ENCODE assay signal across 15 cellular contexts in genomic region chr5:67092447-67093023, GRCh38.
DNase-seq lines count a peak whose midpoint lies in the region; ATAC-seq and TF ChIP-seq lines count a peak whose summit lies in the region.
"Had no signal": no experiment of that assay in that cellular context is flagged by ENCODE, and none has a peak within 500 bp of the region (broad histone marks: within the 10 kb centered on the region; RNA-seq: fewer than 3 reads in every experiment).

No MANE protein-coding gene starts in this region.

- no peak overlapping the region for H3K4me3 Mint-ChIP-seq in stimulated activated naive CD8-positive, alpha-beta T cell treated with anti-CD3 and anti-CD28 coated beads, Interleukin-15, amount 100 ng/mL, for 72 hours
- H3K4me3 Mint-ChIP-seq: central memory CD8-positive, alpha-beta T cell; T-helper 17 cell had no signal

- H3K27me3 Mint-ChIP-seq in stimulated activated naive CD8-positive, alpha-beta T cell treated with anti-CD3 and anti-CD28 coated beads, Interleukin-15, amount 100 ng/mL, for 72 hours, result no peaks in the 10 kb centered on the region
- H3K27me3 Mint-ChIP-seq: central memory CD8-positive, alpha-beta T cell; T-helper 17 cell had no signal

- H3K27ac ChIP-seq in gastroesophageal sphincter, result peak overlapping the region; percentile 67 to 74 (median 72)
- H3K27ac ChIP-seq: right lobe of liver had no signal

- DNase-seq in AG08396 (ENCODE audit: low spot score), result peak; percentile 7
- DNase-seq in astrocyte of the cerebellum (ENCODE audit: low read depth), result peak; percentile 34
- DNase-seq in renal cortical epithelial cell (ENCODE audit: low read depth), result peak; percentile 24
- DNase-seq in A172 (ENCODE audit: low spot score), result no peak
- DNase-seq in iPS-NIHi11 (ENCODE audit: low spot score), result no peak
- no peak for DNase-seq in stimulated activated naive CD8-positive, alpha-beta T cell treated with anti-CD3 and anti-CD28 coated beads, Interleukin-15, amount 100 ng/mL, for 72 hours
- DNase-seq in activated CD4-positive, alpha-beta T cell treated with anti-CD3 and anti-CD28 coated beads for 48 hours, result no peak
- DNase-seq: activated CD4-positive, alpha-beta T cell treated with anti-CD3 and anti-CD28 coated beads, Interleukin-2, amount 50 U/mL, for 4 hours; activated effector memory CD4-positive, alpha-beta T cell treated with Interleukin-2 at 50 U/mL for 16 hours; NCI-H2081 treated with DMSO at 0.1 percent for 48 hours; OCI-M1; right lobe of liver; T-helper 17 cell had no signal

- TF ChIP-seq POLR2A in gastroesophageal sphincter (IDR thresholded peaks at IDR 0.05), result no peak

- peaks cover 0 to 6% of the 10 kb centered on the region in 2 donors for H3K36me3 ChIP-seq in gastroesophageal sphincter
- H3K36me3 ChIP-seq: right lobe of liver had no signal

- WGBS in gastroesophageal sphincter (ENCODE audit: low coverage in 1 of 2), 2 donors, result 0 to 9% methylated on average over 2 of the region's 2 CpGs

- TF ChIP-seq CTCF in astrocyte of the cerebellum (IDR thresholded peaks at IDR 0.05; ENCODE audit: low read depth, low read length, missing control alignments) (no peak), gastroesophageal sphincter (IDR thresholded peaks at IDR 0.05) (peak in 2 of 4 experiments; percentile 14 to 18)

- in situ Hi-C loops in astrocyte of the cerebellum (cut with HindIII; ENCODE audit: low sequenced_read_pairs), result no loop called here

- no peak overlapping the region for H3K27ac Mint-ChIP-seq in stimulated activated naive CD8-positive, alpha-beta T cell treated with anti-CD3 and anti-CD28 coated beads, Interleukin-15, amount 100 ng/mL, for 72 hours
- H3K27ac Mint-ChIP-seq: T-helper 17 cell had no signal

- H3K9me3 ChIP-seq in gastroesophageal sphincter, result no peaks in the 10 kb centered on the region
- H3K9me3 ChIP-seq: right lobe of liver had no signal

- H3K4me1 ChIP-seq in gastroesophageal sphincter, result peaks cover 16 to 72% (median 20%) of the 10 kb centered on the region in 3 donors

- H3K9me3 Mint-ChIP-seq in stimulated activated naive CD8-positive, alpha-beta T cell treated with anti-CD3 and anti-CD28 coated beads, Interleukin-15, amount 100 ng/mL, for 72 hours, result no peaks in the 10 kb centered on the region
- H3K9me3 Mint-ChIP-seq: central memory CD8-positive, alpha-beta T cell had no signal

- TF ChIP-seq EP300 in gastroesophageal sphincter (IDR thresholded peaks at IDR 0.05), result no peak

- H3K4me1 Mint-ChIP-seq in stimulated activated naive CD8-positive, alpha-beta T cell treated with anti-CD3 and anti-CD28 coated beads, Interleukin-15, amount 100 ng/mL, for 72 hours, result no peaks in the 10 kb centered on the region
- H3K4me1 Mint-ChIP-seq: central memory CD8-positive, alpha-beta T cell had no signal

- ATAC-seq in gastroesophageal sphincter, result peak; percentile 31
- ATAC-seq in stimulated activated naive CD8-positive, alpha-beta T cell treated with anti-CD3 and anti-CD28 coated beads, Interleukin-15, amount 100 ng/mL, for 72 hours, result no peak
- ATAC-seq: right lobe of liver, T-helper 17 cell had no signal

- H3K27me3 ChIP-seq in gastroesophageal sphincter, result no peaks in the 10 kb centered on the region
- H3K27me3 ChIP-seq: right lobe of liver had no signal

- H3K4me3 ChIP-seq in astrocyte of the cerebellum (ENCODE audit: low read depth, low read length) (no peak overlapping the region), gastroesophageal sphincter (peak overlapping the region; percentile 4 to 6)
- H3K4me3 ChIP-seq: right lobe of liver had no signal

Comparison
In these comparisons a context has a peak if more than half of its experiments do, and no peak if none do; other contexts are left out.
1. DNase-seq: peak in AG08396 (single experiment), astrocyte of the cerebellum (single experiment) and renal cortical epithelial cell (single experiment); none in A172 (single experiment), iPS-NIHi11 (single experiment), stimulated activated naive CD8-positive, alpha-beta T cell treated with anti-CD3 and anti-CD28 coated beads, Interleukin-15, amount 100 ng/mL, for 72 hours (0 of 2) and activated CD4-positive, alpha-beta T cell treated with anti-CD3 and anti-CD28 coated beads for 48 hours (single experiment).